ENCODE assay signal across 16 cellular contexts in genomic region chr20:49270177-49270576, GRCh38. TPM values are rescaled to one million over a fixed set of nuclear protein-coding genes. Genes with fewer than 3 reads are reported as not detected.
DNase-seq lines count a peak whose midpoint lies in the region; ATAC-seq, FAIRE-seq and TF ChIP-seq lines count a peak whose summit lies in the region.
"Had no signal": no experiment of that assay in that cellular context is flagged by ENCODE, and none has a peak within 500 bp of the region (broad histone marks: within the 10 kb centered on the region; RNA-seq: fewer than 3 reads in every experiment).

No MANE protein-coding gene starts in this region.

- no peak for TF ChIP-seq RAD21 in SK-N-SH (IDR thresholded peaks at IDR 0.05; ENCODE audit: low read length)

- 85% methylated on average over 7 of the region's 7 CpGs for WGBS in SK-N-SH (ENCODE audit: low lambda C conversion rate)
- WGBS in mesenchymal stem cell = 92% methylated on average over 7 of the region's 7 CpGs

- H3K27me3 ChIP-seq in SK-N-SH (ENCODE audit: insufficient read depth) (no peaks in the 10 kb centered on the region), mesenchymal stem cell (ENCODE audit: control insufficient read depth in 1 of 2, insufficient read depth in 1 of 2, low read length in 2 of 2) (no peaks in the 10 kb centered on the region), GM23338 (ENCODE audit: insufficient read depth) (no peaks in the 10 kb centered on the region)
- H3K27me3 ChIP-seq: cardiac muscle cell, gastrocnemius medialis had no signal

- H3K9me2 ChIP-seq in SK-N-SH (no peaks in the 10 kb centered on the region), GM23338 (ENCODE audit: insufficient read depth) (no peaks in the 10 kb centered on the region)

- TF ChIP-seq POLR2A in GM12891 (IDR thresholded peaks at IDR 0.05; ENCODE audit: low read depth, low read length) = no peak

- TF ChIP-seq CTCF in SK-N-SH (IDR thresholded peaks at IDR 0.05) = no peak
- TF ChIP-seq CTCF in GM23338 (conservative IDR thresholded peaks at IDR 0.05; ENCODE audit: low read depth in 2 of 2) = no peak

- H3K4me3 ChIP-seq in SK-N-SH (ENCODE audit: low read depth in 2 of 2, low read length in 1 of 2) (no peak overlapping the region; a peak in 1 of 4 replicates), mesenchymal stem cell (ENCODE audit: insufficient read depth in 1 of 2, low read depth in 1 of 2, low read length in 2 of 2) (peak overlapping the region in 1 of 2 experiments; percentile 59), GM23338 (no peak overlapping the region)
- H3K4me3 ChIP-seq: cardiac muscle cell had no signal

- H3K27ac Mint-ChIP-seq in activated naive CD4-positive, alpha-beta T cell treated with anti-CD3 and anti-CD28 coated beads, Interleukin-2, amount 50 U/mL, for 72 hours = peak overlapping the region; percentile 25 to 50
- no peak overlapping the region for H3K27ac Mint-ChIP-seq in GM23338

- H3K36me3 Mint-ChIP-seq in activated naive CD4-positive, alpha-beta T cell treated with anti-CD3 and anti-CD28 coated beads, Interleukin-2, amount 50 U/mL, for 72 hours = peaks cover 43 to 59% of the 10 kb centered on the region in 2 donors
- peaks cover 61% of the 10 kb centered on the region for H3K36me3 Mint-ChIP-seq in GM23338 (ENCODE audit: low read depth)

- H3K9ac ChIP-seq in SK-N-SH (no peak overlapping the region), mesenchymal stem cell (ENCODE audit: low read length) (peak overlapping the region; percentile 19)

- H3K36me3 ChIP-seq in SK-N-SH (replicated peaks in 1 of 2; ENCODE audit: control insufficient read depth in 1 of 2, insufficient read depth in 2 of 2, low read length in 1 of 2) (peaks cover 50 to 82% of the 10 kb centered on the region in 2 experiments), mesenchymal stem cell (ENCODE audit: control insufficient read depth in 1 of 2, insufficient read depth in 2 of 2, low read depth in 1 of 2, low read length in 2 of 2) (peaks cover 26 to 88% of the 10 kb centered on the region in 2 experiments), GM23338 (ENCODE audit: insufficient read depth) (peaks cover 51% of the 10 kb centered on the region)

- POLR2A ChIA-PET in SK-N-SH (lab: Yijun Ruan, JAX) = no interaction called here

- H3K4me1 ChIP-seq in SK-N-SH (ENCODE audit: control insufficient read depth in 1 of 2, insufficient read depth in 2 of 2, low read depth in 1 of 2, low read length in 1 of 2) = no peaks in the 10 kb centered on the region
- H3K4me1 ChIP-seq in mesenchymal stem cell (ENCODE audit: control insufficient read depth, insufficient read depth, low read depth, low read length) = peaks cover 2% of the 10 kb centered on the region
- no peaks in the 10 kb centered on the region; the same call in 1 of the 2 replicates for H3K4me1 ChIP-seq in GM23338 (ENCODE audit: insufficient read depth)

- H2AFZ ChIP-seq in SK-N-SH (ENCODE audit: low read depth) (no peak overlapping the region), mesenchymal stem cell (ENCODE audit: low read depth, low read length) (no peak overlapping the region), GM23338 (no peak overlapping the region)

- no peak overlapping the region for H2BK12ac ChIP-seq in mesenchymal stem cell (ENCODE audit: low read length in 2 of 2)

- H3K9me3 Mint-ChIP-seq in activated naive CD4-positive, alpha-beta T cell treated with anti-CD3 and anti-CD28 coated beads, Interleukin-2, amount 50 U/mL, for 72 hours = peaks cover 0 to 9% of the 10 kb centered on the region in 2 donors
- H3K9me3 Mint-ChIP-seq in GM23338 = peaks cover 3% of the 10 kb centered on the region; the same call in 1 of the 3 replicates

- TF ChIP-seq EP300 in SK-N-SH (IDR thresholded peaks at IDR 0.05; ENCODE audit: borderline replicate concordance in 1 of 2, low read depth in 1 of 2, low read length in 1 of 2) = no peak

- H3F3A ChIP-seq in SK-N-SH (replicated peaks; ENCODE audit: insufficient read depth) (peaks cover 11% of the 10 kb centered on the region), GM23338 (replicated peaks; ENCODE audit: low read depth) (no peaks in the 10 kb centered on the region)

- no peaks in the 10 kb centered on the region; the same call in 2 of the 3 replicates for H3K4me1 Mint-ChIP-seq in GM23338

- H3K4me3 Mint-ChIP-seq in GM23338 = no peak overlapping the region

- H3K9me3 ChIP-seq in SK-N-SH = no peaks in the 10 kb centered on the region
- no peaks in the 10 kb centered on the region for H3K9me3 ChIP-seq in mesenchymal stem cell (ENCODE audit: control insufficient read depth, low read length)
- H3K9me3 ChIP-seq: gastrocnemius medialis had no signal

- DNase-seq in SK-N-SH (no peak), GM12891 (ENCODE audit: insufficient read length, low spot score) (no peak), mesenchymal stem cell (peak; percentile 46), MV-4-11 (lab: John Stamatoyannopoulos, UW) (no peak), GM23338 (ENCODE audit: low spot score) (no peak), dedifferentiated amniotic fluid mesenchymal stem cell (ENCODE audit: extremely low spot score) (no peak)
- DNase-seq in activated naive CD4-positive, alpha-beta T cell treated with anti-CD3 and anti-CD28 coated beads, Interleukin-2, amount 50 U/mL, for 72 hours (ENCODE audit: low spot score in 2 of 2) = no peak
- DNase-seq: gastrocnemius medialis, mesendoderm, NCI-H1694, OCI-M1, retina had no signal

- H2BK15ac ChIP-seq in mesenchymal stem cell (ENCODE audit: low read depth, poor library complexity, severe bottlenecking) = no peak overlapping the region

- no peak overlapping the region for H2BK5ac ChIP-seq in mesenchymal stem cell (ENCODE audit: low read depth, low read length, poor library complexity, severe bottlenecking)

- ATAC-seq in SK-N-SH treated with all-trans-retinoic acid at 6 μM for 48 hours = no peak
- no peak for ATAC-seq in activated naive CD4-positive, alpha-beta T cell treated with anti-CD3 and anti-CD28 coated beads, Interleukin-2, amount 50 U/mL, for 72 hours
- no peak for ATAC-seq in GM23338

- CTCF ChIA-PET in SK-N-SH (lab: Yijun Ruan, JAX) = interaction anchor here (1.3 kb wide), 1 partner anchor 50 kb away, joined by 4 read pairs; no protein-coding TSS in a partner anchor

- H3K27ac ChIP-seq in SK-N-SH (ENCODE audit: low read depth in 2 of 2, low read length in 1 of 2) = no peak overlapping the region
- peak overlapping the region; percentile 59 for H3K27ac ChIP-seq in mesenchymal stem cell (ENCODE audit: low read length, poor library complexity, severe bottlenecking)
- H3K27ac ChIP-seq in GM23338 (ENCODE audit: low read depth) = no peak overlapping the region
- H3K27ac ChIP-seq: 22Rv1, cardiac muscle cell had no signal

- no peak overlapping the region for H4K8ac ChIP-seq in mesenchymal stem cell (ENCODE audit: low read length)

- no peak overlapping the region for H3K23ac ChIP-seq in mesenchymal stem cell (ENCODE audit: low read length in 2 of 2)

- no peak overlapping the region for H2BK120ac ChIP-seq in mesenchymal stem cell (ENCODE audit: low read depth, low read length)

- H3K27me3 Mint-ChIP-seq in GM23338 (ENCODE audit: insufficient read depth, low read depth, poor library complexity) = peaks cover 3% of the 10 kb centered on the region

- peaks cover 99% of the 10 kb centered on the region for H3K79me2 ChIP-seq in SK-N-SH (ENCODE audit: insufficient read depth)
- H3K79me2 ChIP-seq in GM23338 (replicated peaks; ENCODE audit: insufficient read depth) = peaks cover 71% of the 10 kb centered on the region

- no peak overlapping the region for H3K4ac ChIP-seq in mesenchymal stem cell (ENCODE audit: low read depth in 1 of 2, low read length in 2 of 2)

- H4K20me1 ChIP-seq in SK-N-SH (ENCODE audit: insufficient read depth) (peaks cover 49% of the 10 kb centered on the region), GM23338 (replicated peaks; ENCODE audit: insufficient read depth) (peaks cover 34% of the 10 kb centered on the region)

- H2AK5ac ChIP-seq in mesenchymal stem cell (ENCODE audit: low read length, severe bottlenecking) = no peak overlapping the region

- H3K79me1 ChIP-seq in mesenchymal stem cell (replicated peaks; ENCODE audit: low read length, poor library complexity, severe bottlenecking) = peaks cover 12% of the 10 kb centered on the region

- H3K4me2 ChIP-seq in SK-N-SH (peak overlapping the region; percentile 0; the same call in 1 of the 2 replicates), mesenchymal stem cell (ENCODE audit: low read length, poor library complexity, severe bottlenecking) (no peak overlapping the region), GM23338 (no peak overlapping the region)

- no peak overlapping the region for H3K14ac ChIP-seq in mesenchymal stem cell (ENCODE audit: low read length in 2 of 2)

- no peak overlapping the region for H4K91ac ChIP-seq in mesenchymal stem cell (ENCODE audit: low read length)

- FAIRE-seq in GM12891 (lab: Jason Lieb, UNC) = peak; percentile 20
- FAIRE-seq: G401.6 had no signal

- H3K18ac ChIP-seq in mesenchymal stem cell (ENCODE audit: low read depth in 1 of 2, low read length in 2 of 2) = no peak overlapping the region

TF ChIP-seq in SK-N-SH, 30 proteins besides CTCF, POLR2A, EP300 and RAD21 (continues in another document):
- TF ChIP-seq FOXJ3 (CRISPR knock-in tag; IDR thresholded peaks at IDR 0.05) = no peak

TF ChIP-seq in SK-N-SH treated with all-trans-retinoic acid at 6 μM for 48 hours, 23 proteins besides CTCF, POLR2A, EP300 and RAD21 (continues in another document):
- TF ChIP-seq ZNF8 (CRISPR knock-in tag; IDR thresholded peaks at IDR 0.05) = no peak

TF ChIP-seq in GM12891, 5 proteins besides CTCF, POLR2A, EP300 and RAD21 (continues in another document):
- TF ChIP-seq TAF1 (IDR thresholded peaks at IDR 0.05; ENCODE audit: low read depth, low read length) = no peak

TF ChIP-seq in GM23338, 12 proteins besides CTCF, POLR2A, EP300 and RAD21 (continues in another document):
- TF ChIP-seq JUNB (IDR thresholded peaks at IDR 0.05; ENCODE audit: unreplicated experiment) = no peak

RNA-seq across cellular contexts. Expression of gene ZNFX1, which starts 7.7 kb away (rescaled TPM):
- polyA plus RNA-seq in SK-N-SH (2012; rRNA removed) = 3.9 and 4.6 TPM in 2 replicates
- 4.5 and 4.7 TPM in 2 replicates for polyA plus RNA-seq in SK-N-SH (2012; cell fraction: cytosol; rRNA removed)
- 8.1 and 9.0 TPM in 2 replicates for polyA plus RNA-seq in SK-N-SH (2012; cell fraction: nucleus; rRNA removed)
- polyA plus RNA-seq in GM12891 (2012; ENCODE audit: low read depth, missing spikeins) = 11.0 TPM
- 10 to 100 TPM; 31.2 to 36.6 TPM for total RNA-seq in activated naive CD4-positive, alpha-beta T cell treated with anti-CD3 and anti-CD28 coated beads, Interleukin-2, amount 50 U/mL, for 72 hours
- 13.4 TPM for polyA plus RNA-seq in mesenchymal stem cell (2013, experiment 1 of 2)
- 12.3 TPM for polyA plus RNA-seq in mesenchymal stem cell (2013, experiment 2 of 2)
- total RNA-seq in GM23338 (2014; rRNA removed; shearing (Covaris generic)) = 11.1 and 12.1 TPM in 2 replicates
- 6.1 and 6.2 TPM in 2 replicates for polyA plus RNA-seq in GM23338 (2016; fragmentation: Nextera tagmentation; extraction: Ambion mirVana)

RNA-seq across cellular contexts. Expression of gene DDX27, which starts 51.0 kb away (rescaled TPM):
- polyA plus RNA-seq in SK-N-SH (2012; rRNA removed) (51.9 and 52.4 TPM in 2 replicates), GM23338 (2016; fragmentation: Nextera tagmentation; extraction: Ambion mirVana) (81.3 and 91.5 TPM in 2 replicates)
- polyA plus RNA-seq in SK-N-SH (2012; cell fraction: cytosol; rRNA removed) = 41.9 and 42.7 TPM in 2 replicates
- polyA plus RNA-seq in SK-N-SH (2012; cell fraction: nucleus; rRNA removed) = 69.0 and 76.6 TPM in 2 replicates
- 35.6 TPM for polyA plus RNA-seq in GM12891 (2012; ENCODE audit: low read depth, missing spikeins)
- 10 to 100 TPM; 42.1 to 51.9 TPM for total RNA-seq in activated naive CD4-positive, alpha-beta T cell treated with anti-CD3 and anti-CD28 coated beads, Interleukin-2, amount 50 U/mL, for 72 hours
- 34.0 TPM for polyA plus RNA-seq in mesenchymal stem cell (2013, experiment 1 of 2)
- 31.9 TPM for polyA plus RNA-seq in mesenchymal stem cell (2013, experiment 2 of 2)
- total RNA-seq in GM23338 (2014; rRNA removed; shearing (Covaris generic)) = 50.3 and 53.3 TPM in 2 replicates
